In genomic region chr14:99581371-99581770, GRCh38 we compare ENCODE assay signal across 26 cellular contexts. TPM values are rescaled to one million over a fixed set of nuclear protein-coding genes. Genes with fewer than 3 reads are reported as not detected.
A peak's percentile ranks its signal among the peaks of the same experiment; 100 is the strongest.
DNase-seq lines count a peak whose midpoint lies in the region; TF ChIP-seq lines count a peak whose summit lies in the region.
"Had no signal": no experiment of that assay in that cellular context is flagged by ENCODE, and none has a peak within 500 bp of the region (broad histone marks: within the 10 kb centered on the region; RNA-seq: fewer than 3 reads in every experiment).

No MANE protein-coding gene starts in this region.

- H2AFZ ChIP-seq in neural progenitor cell (replicated peaks), result no peak overlapping the region

- TF ChIP-seq CTCF in breast epithelium (IDR thresholded peaks at IDR 0.05) (no peak), MCF 10A (IDR thresholded peaks at IDR 0.05; ENCODE audit: unreplicated experiment) (no peak), neural progenitor cell (IDR thresholded peaks at IDR 0.05) (no peak), transverse colon (IDR thresholded peaks at IDR 0.05) (no peak)

- H3K27me3 ChIP-seq in breast epithelium, result no peaks in the 10 kb centered on the region
- no peaks in the 10 kb centered on the region for H3K27me3 ChIP-seq in neural progenitor cell
- no peaks in the 10 kb centered on the region for H3K27me3 ChIP-seq in transverse colon
- H3K27me3 ChIP-seq: dorsolateral prefrontal cortex, foreskin keratinocyte, pancreas, upper lobe of right lung had no signal

- H3K79me2 ChIP-seq in neural progenitor cell (ENCODE audit: low read depth), result peaks cover 86% of the 10 kb centered on the region

- no peak for TF ChIP-seq EP300 in transverse colon (IDR thresholded peaks at IDR 0.05; ENCODE audit: low read depth)

- H3K4me1 ChIP-seq in breast epithelium, result peaks cover 4 to 10% of the 10 kb centered on the region in 2 donors
- H3K4me1 ChIP-seq in neural progenitor cell, result peaks cover 24% of the 10 kb centered on the region
- peaks cover 37 to 51% (median 49%) of the 10 kb centered on the region in 4 donors for H3K4me1 ChIP-seq in transverse colon

- H4K20me1 ChIP-seq in neural progenitor cell (ENCODE audit: low read depth), result peaks cover 99% of the 10 kb centered on the region

- TF ChIP-seq POLR2A in breast epithelium (IDR thresholded peaks at IDR 0.05) (no peak), transverse colon (IDR thresholded peaks at IDR 0.05) (no peak)

- no peaks in the 10 kb centered on the region for H3K27me3 Mint-ChIP-seq in MCF 10A (ENCODE audit: insufficient read depth, unreplicated experiment)
- H3K27me3 Mint-ChIP-seq in neural progenitor cell (ENCODE audit: insufficient read depth, low read depth), result peaks cover 10% of the 10 kb centered on the region
- H3K27me3 Mint-ChIP-seq: activated CD4-positive, alpha-beta memory T cell treated with anti-CD3 and anti-CD28 coated beads, Interleukin-2, amount 10 ng/mL, durations not matched to agents 7 days and 5 days; B cell; central memory CD8-positive, alpha-beta T cell; naive thymus-derived CD8-positive, alpha-beta T cell had no signal

- no TSS peak for BruUV-seq in MCF 10A (replicated peaks; lab: Mats Ljungman, UMichigan)

- H3K4me3 Mint-ChIP-seq in MCF 10A (ENCODE audit: unreplicated experiment), result no peak overlapping the region
- no peak overlapping the region for H3K4me3 Mint-ChIP-seq in neural progenitor cell
- H3K4me3 Mint-ChIP-seq: activated CD4-positive, alpha-beta memory T cell treated with anti-CD3 and anti-CD28 coated beads, Interleukin-2, amount 10 ng/mL, durations not matched to agents 7 days and 5 days; B cell; central memory CD8-positive, alpha-beta T cell; naive thymus-derived CD8-positive, alpha-beta T cell had no signal

- no peaks in the 10 kb centered on the region for H3K36me3 ChIP-seq in breast epithelium
- H3K36me3 ChIP-seq in neural progenitor cell, result no peaks in the 10 kb centered on the region
- H3K36me3 ChIP-seq in transverse colon, result no peaks in the 10 kb centered on the region
- H3K36me3 ChIP-seq: pancreas, upper lobe of right lung had no signal

- in situ Hi-C loops in transverse colon (cut with MboI; ENCODE audit: low pct_ligation_motif_present in 1 of 4, low pct_unique_long_range_greater_than_20kb in 1 of 4, low sequenced_read_pairs in 3 of 4), result no loop called here

- no peak overlapping the region for H3K9ac ChIP-seq in neural progenitor cell

- POLR2A ChIA-PET in MCF 10A (lab: Yijun Ruan, JAX), result no interaction called here

- H3K4me2 ChIP-seq in neural progenitor cell, result peak overlapping the region; percentile 59

- H3K4me1 Mint-ChIP-seq in MCF 10A (ENCODE audit: insufficient read depth, unreplicated experiment) (peaks cover 36% of the 10 kb centered on the region), neural progenitor cell (peaks cover 65% of the 10 kb centered on the region)
- H3K4me1 Mint-ChIP-seq: activated CD4-positive, alpha-beta memory T cell treated with anti-CD3 and anti-CD28 coated beads, Interleukin-2, amount 10 ng/mL, durations not matched to agents 7 days and 5 days; central memory CD8-positive, alpha-beta T cell had no signal

- no peak for DNase-seq in breast epithelium (ENCODE audit: low spot score in 2 of 2)
- DNase-seq in MCF 10A (ENCODE audit: unreplicated experiment), result no peak
- DNase-seq in epithelial cell of prostate (ENCODE audit: low read depth, low spot score), result no peak
- DNase-seq in neural progenitor cell (ENCODE audit: low spot score), result peak; percentile 91
- no peak for DNase-seq in transverse colon
- no peak for DNase-seq in posterior vena cava (ENCODE audit: low spot score)
- no peak for DNase-seq in stimulated activated CD4-positive, alpha-beta T cell treated with anti-CD3 and anti-CD28 coated beads, Interleukin-4, amount 100 ng/mL, for 4 hours
- no peak for DNase-seq in activated naive CD4-positive, alpha-beta T cell treated with Interleukin-2 at 50 U/mL for 16 hours
- DNase-seq: activated CD4-positive, alpha-beta memory T cell treated with anti-CD3 and anti-CD28 coated beads, Interleukin-2, amount 10 ng/mL, durations not matched to agents 7 days and 5 days; activated naive CD4-positive, alpha-beta T cell; activated T-cell treated with anti-CD3 and anti-CD28 coated beads for 4 hours; amniotic stem cell; Calu3; foreskin keratinocyte; kidney glomerular epithelial cell; mammary epithelial cell; naive thymus-derived CD8-positive, alpha-beta T cell; NCI-H1694; NCI-H2227 treated with DMSO at 0.1 percent for 48 hours; stimulated activated naive CD4-positive, alpha-beta T cell; upper lobe of right lung had no signal

- H3K9me3 ChIP-seq in breast epithelium (no peaks in the 10 kb centered on the region), neural progenitor cell (ENCODE audit: low read depth) (no peaks in the 10 kb centered on the region), transverse colon (no peaks in the 10 kb centered on the region)
- H3K9me3 ChIP-seq: pancreas, upper lobe of right lung had no signal

- no peaks in the 10 kb centered on the region for H3K9me3 Mint-ChIP-seq in MCF 10A (ENCODE audit: unreplicated experiment)
- no peaks in the 10 kb centered on the region for H3K9me3 Mint-ChIP-seq in neural progenitor cell
- H3K9me3 Mint-ChIP-seq: activated CD4-positive, alpha-beta memory T cell treated with anti-CD3 and anti-CD28 coated beads, Interleukin-2, amount 10 ng/mL, durations not matched to agents 7 days and 5 days; central memory CD8-positive, alpha-beta T cell; naive thymus-derived CD8-positive, alpha-beta T cell had no signal

- 94% methylated on average over 14 of the region's 16 CpGs; no CpG with 5 or more reads in 1 of the 2 donors for WGBS in transverse colon (ENCODE audit: low coverage in 1 of 2), 2 donors

- H3K27ac ChIP-seq in breast epithelium (peak overlapping the region; percentile 89 to 92), epithelial cell of prostate (peak overlapping the region; percentile 100), neural progenitor cell (no peak overlapping the region), transverse colon (peak overlapping the region in 3 of 4 donors; percentile 85 to 89 (median 88))
- H3K27ac ChIP-seq: 22Rv1, foreskin keratinocyte had no signal

- peaks cover 22% of the 10 kb centered on the region for H3F3A ChIP-seq in neural progenitor cell (ENCODE audit: low read depth)

- intact Hi-C loops in breast epithelium (cut with DNase I; ENCODE audit: low total_unique reads) (no loop called here), MCF 10A (cut with micrococcal nuclease) (no loop called here), transverse colon (cut with DNase I; ENCODE audit: low total_unique reads) (loop anchor here (1.0 kb wide), 1 partner anchor 49 kb away; no protein-coding TSS in a partner anchor), posterior vena cava (cut with DNase I) (no loop called here)

- H3K4me3 ChIP-seq in breast epithelium, result no peak overlapping the region
- H3K4me3 ChIP-seq in neural progenitor cell, result no peak overlapping the region
- H3K4me3 ChIP-seq in transverse colon, result no peak overlapping the region
- H3K4me3 ChIP-seq: pancreas, upper lobe of right lung had no signal

- CTCF ChIA-PET in MCF 10A (lab: Yijun Ruan, JAX), result no interaction called here

- H3K27ac Mint-ChIP-seq in MCF 10A (ENCODE audit: low read depth, unreplicated experiment), result no peak overlapping the region
- peak overlapping the region; percentile 50 for H3K27ac Mint-ChIP-seq in neural progenitor cell
- H3K27ac Mint-ChIP-seq: activated CD4-positive, alpha-beta memory T cell treated with anti-CD3 and anti-CD28 coated beads, Interleukin-2, amount 10 ng/mL, durations not matched to agents 7 days and 5 days; B cell had no signal

- H3K36me3 Mint-ChIP-seq in MCF 10A (ENCODE audit: insufficient read depth, unreplicated experiment), result peaks cover 9% of the 10 kb centered on the region
- peaks cover 5% of the 10 kb centered on the region for H3K36me3 Mint-ChIP-seq in neural progenitor cell
- H3K36me3 Mint-ChIP-seq: naive thymus-derived CD8-positive, alpha-beta T cell had no signal

RNA-seq across cellular contexts. Expression of gene CCDC85C, which starts 22.6 kb away (rescaled TPM):
- 1 to 10 TPM; 1.3 to 8.3 (median 4.3) TPM for total RNA-seq in breast epithelium
- 19.1 and 29.9 TPM in 2 replicates for total RNA-seq in MCF 10A (2022)
- total RNA-seq in neural progenitor cell (ENCODE audit: low replicate concordance), result 19.0 and 41.3 TPM in 2 replicates
- total RNA-seq in transverse colon, result 10 to 100 TPM; 19.3 to 55.4 (median 45.7) TPM
- 10 to 100 TPM; 19.8 to 28.2 TPM for total RNA-seq in posterior vena cava
